In the genomic region with DNA sequence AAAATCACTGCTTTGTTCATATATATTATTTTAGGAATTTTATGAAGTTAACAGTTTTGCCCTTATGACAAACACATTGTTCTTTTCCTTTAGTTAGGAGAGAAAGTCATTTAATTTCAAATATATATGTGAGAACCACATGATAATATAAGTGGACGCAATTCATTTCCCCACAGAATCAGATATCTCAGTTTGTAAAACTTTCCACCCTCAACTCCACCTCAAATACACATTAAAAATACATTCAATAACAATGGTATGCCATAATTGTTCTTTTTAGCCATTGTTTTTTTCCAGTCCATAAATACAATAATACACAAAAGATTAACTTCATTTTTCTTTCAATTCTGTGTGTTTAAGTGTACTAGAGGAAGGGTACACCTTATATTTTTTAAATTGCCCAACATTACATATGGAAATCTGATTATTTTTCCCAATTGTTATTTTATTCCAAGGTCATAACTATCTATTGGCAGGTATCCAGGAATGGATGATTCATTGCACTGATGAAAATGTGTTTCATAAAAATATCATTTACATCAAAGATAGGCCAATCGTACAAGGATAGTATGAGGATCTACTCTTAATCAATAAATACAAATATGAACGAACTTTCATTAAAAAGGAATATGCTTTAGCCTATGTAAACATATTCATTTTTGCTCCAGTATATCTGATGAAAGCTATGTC, we compare ENCODE assay signal across 12 cellular contexts.
"Had no signal": no experiment of that assay in that cellular context is flagged by ENCODE, and none has a peak within 500 bp of the region (broad histone marks: within the 10 kb centered on the region; RNA-seq: fewer than 3 reads in every experiment).

No MANE protein-coding gene starts in this region.

- DNase-seq: activated CD4-positive, alpha-beta T cell treated with anti-CD3 and anti-CD28 coated beads, Interleukin-2, amount 50 U/mL, for 48 hours; activated CD4-positive, CD25-positive, alpha-beta regulatory T cell treated with anti-CD3 and anti-CD28 coated beads, Interleukin-2, amount 50 U/mL, for 72 hours; activated CD8-positive, alpha-beta memory T cell treated with anti-CD3 and anti-CD28 coated beads, Interleukin-2, amount 10 ng/mL, durations not matched to agents 7 days and 5 days; activated gamma-delta T cell; activated T-cell treated with anti-CD3 and anti-CD28 coated beads, Interleukin-2, amount 50 U/mL, for 4 hours; hypothalamus; left cardiac atrium; naive thymus-derived CD8-positive, alpha-beta T cell; right lobe of liver; stimulated activated CD4-positive, alpha-beta T cell treated with anti-CD3 and anti-CD28 coated beads, Interleukin-2, amount 100 ng/mL, for 24 hours; stimulated activated naive B cell treated with anti-CD40 and anti-IgM and Interleukin-4, amounts not matched to agents 10 μg/mL and 1 μg/mL and 100 μg/mL, for 72 hours; T-helper 17 cell had no signal
